In the genomic region with DNA sequence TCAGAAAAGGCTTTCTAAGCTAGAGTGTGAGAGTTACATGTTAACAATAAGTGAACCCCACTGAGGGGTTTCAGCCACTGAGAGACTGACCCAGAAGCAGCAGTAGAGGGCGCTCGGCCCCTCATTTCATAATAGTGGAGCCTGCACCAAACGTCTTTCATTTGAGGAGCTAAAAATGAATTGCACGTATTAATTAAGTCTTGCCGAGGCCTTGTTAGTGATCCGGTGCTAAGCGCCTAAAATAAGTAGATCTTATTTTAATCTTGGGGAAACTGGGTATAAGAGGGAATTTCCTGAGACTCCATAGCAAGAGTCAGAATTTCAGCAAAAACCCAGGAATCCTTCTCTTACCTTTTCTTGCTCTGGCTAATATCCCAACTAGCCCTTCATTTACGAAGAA, we compare ENCODE assay signal across 8 cellular contexts.
DNase-seq lines count a peak whose midpoint lies in the region; ATAC-seq lines count a peak whose summit lies in the region.

No MANE protein-coding gene starts in this region.

- H3K27ac Mint-ChIP-seq in activated CD4-positive, alpha-beta memory T cell treated with anti-CD3 and anti-CD28 coated beads, Interleukin-2, amount 10 ng/mL, durations not matched to agents 7 days and 5 days, result no peak overlapping the region

- no peaks in the 10 kb centered on the region for H3K27me3 Mint-ChIP-seq in activated CD4-positive, alpha-beta memory T cell treated with anti-CD3 and anti-CD28 coated beads, Interleukin-2, amount 10 ng/mL, durations not matched to agents 7 days and 5 days

- no peaks in the 10 kb centered on the region for H3K36me3 Mint-ChIP-seq in activated CD4-positive, alpha-beta memory T cell treated with anti-CD3 and anti-CD28 coated beads, Interleukin-2, amount 10 ng/mL, durations not matched to agents 7 days and 5 days (ENCODE audit: low read depth)

- peak; percentile 59 for ATAC-seq in HG03378 (IDR thresholded peaks at IDR 0.05; ENCODE audit: unreplicated experiment)

- no peaks in the 10 kb centered on the region for H3K9me3 Mint-ChIP-seq in activated CD4-positive, alpha-beta memory T cell treated with anti-CD3 and anti-CD28 coated beads, Interleukin-2, amount 10 ng/mL, durations not matched to agents 7 days and 5 days

- POLR2A ChIA-PET in activated CD4-positive, alpha-beta memory T cell treated with anti-CD3 and anti-CD28 coated beads, Interleukin-2, amount 10 ng/mL, durations not matched to agents 7 days and 5 days (lab: Charles Lee), result interaction anchor here (1.0 to 1.5 kb wide), 6 partner anchors 10 to 533 kb away, joined by 3 to 6 read pairs (median 3); no protein-coding TSS in a partner anchor

- no peak overlapping the region for H3K4me3 Mint-ChIP-seq in activated CD4-positive, alpha-beta memory T cell treated with anti-CD3 and anti-CD28 coated beads, Interleukin-2, amount 10 ng/mL, durations not matched to agents 7 days and 5 days

- DNase-seq in DMS79 treated with DMSO at 0.1 percent for 48 hours (lab: John Stamatoyannopoulos, UW), result peak; percentile 31
- DNase-seq in DMS79 (lab: John Stamatoyannopoulos, UW), result no peak
- DNase-seq in NCI-H526 treated with DMSO at 0.1 percent for 48 hours (lab: John Stamatoyannopoulos, UW), result peak; percentile 40
- DNase-seq in activated CD4-positive, alpha-beta memory T cell treated with anti-CD3 and anti-CD28 coated beads, Interleukin-2, amount 10 ng/mL, durations not matched to agents 7 days and 5 days, result peak; percentile 68
- DNase-seq in effector CD4-positive, alpha-beta T cell, result peak; percentile 32
- peak; percentile 74 for DNase-seq in medulla oblongata (ENCODE audit: extremely low spot score)
- peak; percentile 28 to 51 for DNase-seq in stimulated activated CD8-positive, alpha-beta memory T cell treated with anti-CD3 and anti-CD28 coated beads, Interleukin-2, amount 100 ng/mL, for 48 hours (ENCODE audit: low read depth in 2 of 2)

- no peaks in the 10 kb centered on the region for H3K4me1 Mint-ChIP-seq in activated CD4-positive, alpha-beta memory T cell treated with anti-CD3 and anti-CD28 coated beads, Interleukin-2, amount 10 ng/mL, durations not matched to agents 7 days and 5 days

- CTCF ChIA-PET in activated CD4-positive, alpha-beta memory T cell treated with anti-CD3 and anti-CD28 coated beads, Interleukin-2, amount 10 ng/mL, durations not matched to agents 7 days and 5 days (lab: Charles Lee), result interaction anchor here (0.6 to 2.5 kb wide), 34 partner anchors 8 to 1076 kb away, joined by 3 to 17 read pairs (median 5); partner anchors contain the start of gene NRN1
